ENCODE assay signal across 20 cellular contexts in genomic region chr19:33297401-33298145, GRCh38. TPM values are rescaled to one million over a fixed set of nuclear protein-coding genes. Genes with fewer than 3 reads are reported as not detected.
DNase-seq lines count a peak whose midpoint lies in the region; ATAC-seq, FAIRE-seq and TF ChIP-seq lines count a peak whose summit lies in the region.
"Had no signal": no experiment of that assay in that cellular context is flagged by ENCODE, and none has a peak within 500 bp of the region (broad histone marks: within the 10 kb centered on the region; RNA-seq: fewer than 3 reads in every experiment).

No MANE protein-coding gene starts in this region.

- no peaks in the 10 kb centered on the region for H3K9me3 ChIP-seq in SK-N-SH
- H3K9me3 ChIP-seq: transverse colon had no signal

- peaks cover 0 to 20% of the 10 kb centered on the region in 2 experiments; a peak in 1 of 4 replicates for H3K4me1 ChIP-seq in SK-N-SH (ENCODE audit: control insufficient read depth in 1 of 2, insufficient read depth in 2 of 2, low read depth in 1 of 2, low read length in 1 of 2)

- H3K4me2 ChIP-seq in SK-N-SH, result no peak overlapping the region

- peaks cover 32% of the 10 kb centered on the region for H3K27me3 ChIP-seq in SK-N-SH (ENCODE audit: insufficient read depth)

- no peaks in the 10 kb centered on the region for H3F3A ChIP-seq in SK-N-SH (replicated peaks; ENCODE audit: insufficient read depth)

- in situ Hi-C loops in ACHN (cut with HindIII; ENCODE audit: low pct_ligation_motif_present, low pct_unique_long_range_greater_than_20kb, low sequenced_read_pairs), result no loop called here

- POLR2A ChIA-PET in SK-N-SH (lab: Yijun Ruan, JAX), result interaction anchor here (0.5 kb wide), 1 partner anchor 15 kb away, joined by 4 read pairs; no protein-coding TSS in a partner anchor

- no peak for TF ChIP-seq RAD21 in SK-N-SH (IDR thresholded peaks at IDR 0.05; ENCODE audit: low read length)

- no peaks in the 10 kb centered on the region for H3K9me2 ChIP-seq in SK-N-SH

- no peak overlapping the region for H2AFZ ChIP-seq in SK-N-SH (ENCODE audit: low read depth)

- H3K4me3 ChIP-seq in SK-N-SH (ENCODE audit: low read depth in 2 of 2, low read length in 1 of 2), result no peak overlapping the region
- H3K4me3 ChIP-seq: transverse colon had no signal

- intact Hi-C loops in dendritic cell treated with granulocyte-macrophage colony-stimulating factor and Interleukin-4, amounts not matched to agents 40 ng/mL and 50 ng/mL, for 4 days (cut with micrococcal nuclease), result loop anchor here (5.0 kb wide), 1 partner anchor 35 kb away; no protein-coding TSS in a partner anchor

- no peaks in the 10 kb centered on the region for H4K20me1 ChIP-seq in SK-N-SH (ENCODE audit: insufficient read depth)

- TF ChIP-seq CTCF in SK-N-SH (IDR thresholded peaks at IDR 0.05) (no peak), mesothelial cell of epicardium (IDR thresholded peaks at IDR 0.05; ENCODE audit: unreplicated experiment) (no peak), type B pancreatic cell (conservative IDR thresholded peaks at IDR 0.05) (no peak)

- 65% methylated on average over 3 of the region's 11 CpGs for WGBS in SK-N-SH (ENCODE audit: low lambda C conversion rate)

- no peak for FAIRE-seq in GM19239 (lab: Jason Lieb, UNC)
- FAIRE-seq: A204.1 had no signal

- peaks cover 68% of the 10 kb centered on the region for H3K4me1 Mint-ChIP-seq in dendritic cell treated with granulocyte-macrophage colony-stimulating factor and Interleukin-4, amounts not matched to agents 40 ng/mL and 50 ng/mL, for 4 days (ENCODE audit: low read depth)
- H3K4me1 Mint-ChIP-seq in mesothelial cell of epicardium (peaks cover 58% of the 10 kb centered on the region), type B pancreatic cell (ENCODE audit: unreplicated experiment) (peaks cover 15% of the 10 kb centered on the region)

- no peaks in the 10 kb centered on the region for H3K27me3 Mint-ChIP-seq in dendritic cell treated with granulocyte-macrophage colony-stimulating factor and Interleukin-4, amounts not matched to agents 40 ng/mL and 50 ng/mL, for 4 days
- H3K27me3 Mint-ChIP-seq in mesothelial cell of epicardium (ENCODE audit: low read depth) (peaks cover 25% of the 10 kb centered on the region), type B pancreatic cell (peaks cover 39% of the 10 kb centered on the region)

- DNase-seq in SK-N-SH, result peak; percentile 21
- no peak for DNase-seq in mesothelial cell of epicardium (ENCODE audit: low spot score in 2 of 2, unreplicated experiment in 2 of 2)
- no peak for DNase-seq in type B pancreatic cell (ENCODE audit: extremely low spot score, unreplicated experiment)
- DNase-seq in GM19239 (ENCODE audit: insufficient read length, low spot score), result no peak
- no peak for DNase-seq in ACHN
- DNase-seq: activated naive CD4-positive, alpha-beta T cell; CD4-positive, alpha-beta T cell; DND-41; erythroblast; glutamatergic neuron; midbrain; NCI-H446; occipital lobe; SIG-M5; T-helper 9 cell had no signal

- H3K9me3 Mint-ChIP-seq in dendritic cell treated with granulocyte-macrophage colony-stimulating factor and Interleukin-4, amounts not matched to agents 40 ng/mL and 50 ng/mL, for 4 days, result no peaks in the 10 kb centered on the region
- H3K9me3 Mint-ChIP-seq in mesothelial cell of epicardium (no peaks in the 10 kb centered on the region), type B pancreatic cell (no peaks in the 10 kb centered on the region)
- H3K9me3 Mint-ChIP-seq: CD4-positive, alpha-beta T cell had no signal

- ATAC-seq in SK-N-SH treated with all-trans-retinoic acid at 6 μM for 48 hours (no peak), HG03521 (IDR thresholded peaks at IDR 0.05; ENCODE audit: unreplicated experiment) (no peak)

- no peaks in the 10 kb centered on the region for H3K79me2 ChIP-seq in SK-N-SH (ENCODE audit: insufficient read depth)

- H3K4me3 Mint-ChIP-seq in dendritic cell treated with granulocyte-macrophage colony-stimulating factor and Interleukin-4, amounts not matched to agents 40 ng/mL and 50 ng/mL, for 4 days, result no peak overlapping the region
- H3K4me3 Mint-ChIP-seq in mesothelial cell of epicardium, result no peak overlapping the region
- H3K4me3 Mint-ChIP-seq in type B pancreatic cell, result peak overlapping the region; percentile 55
- H3K4me3 Mint-ChIP-seq: CD4-positive, alpha-beta T cell had no signal

- CTCF ChIA-PET in SK-N-SH (lab: Yijun Ruan, JAX), result interaction anchor here (1.2 to 1.8 kb wide), 3 partner anchors 55 to 799 kb away, joined by 3 to 6 read pairs (median 5); no protein-coding TSS in a partner anchor

- no peak for TF ChIP-seq EP300 in SK-N-SH (IDR thresholded peaks at IDR 0.05; ENCODE audit: borderline replicate concordance in 1 of 2, low read depth in 1 of 2, low read length in 1 of 2)

- peaks cover 33% of the 10 kb centered on the region for H3K36me3 Mint-ChIP-seq in dendritic cell treated with granulocyte-macrophage colony-stimulating factor and Interleukin-4, amounts not matched to agents 40 ng/mL and 50 ng/mL, for 4 days (ENCODE audit: low read depth)
- no peaks in the 10 kb centered on the region for H3K36me3 Mint-ChIP-seq in mesothelial cell of epicardium
- H3K36me3 Mint-ChIP-seq in type B pancreatic cell, result no peaks in the 10 kb centered on the region

- H3K27ac ChIP-seq in SK-N-SH (ENCODE audit: low read depth in 2 of 2, low read length in 1 of 2), result no peak overlapping the region
- H3K27ac ChIP-seq: transverse colon had no signal

- H3K36me3 ChIP-seq in SK-N-SH (replicated peaks in 1 of 2; ENCODE audit: control insufficient read depth in 1 of 2, insufficient read depth in 2 of 2, low read length in 1 of 2), result no peaks in the 10 kb centered on the region
- H3K36me3 ChIP-seq: transverse colon had no signal

- H3K9ac ChIP-seq in SK-N-SH, result no peak overlapping the region

- peak overlapping the region; percentile 93 for H3K27ac Mint-ChIP-seq in dendritic cell treated with granulocyte-macrophage colony-stimulating factor and Interleukin-4, amounts not matched to agents 40 ng/mL and 50 ng/mL, for 4 days
- H3K27ac Mint-ChIP-seq in mesothelial cell of epicardium (peak overlapping the region; percentile 47), type B pancreatic cell (peak overlapping the region; percentile 81)
- H3K27ac Mint-ChIP-seq: CD4-positive, alpha-beta T cell had no signal

TF ChIP-seq in SK-N-SH, 30 proteins besides CTCF, POLR2A, EP300 and RAD21 (continues in another document):
- TF ChIP-seq RXRA (IDR thresholded peaks at IDR 0.05; ENCODE audit: borderline replicate concordance, low read depth) (no peak), JUND (IDR thresholded peaks at IDR 0.05) (no peak), NRF1 (IDR thresholded peaks at IDR 0.05; ENCODE audit: low read depth, low read length) (no peak), CHD2 (IDR thresholded peaks at IDR 0.05; ENCODE audit: low read length, partially characterized antibody) (no peak), GABPA (IDR thresholded peaks at IDR 0.05; ENCODE audit: low read depth) (no peak), SMC3 (IDR thresholded peaks at IDR 0.05; ENCODE audit: low read depth, low read length) (no peak)
- TF ChIP-seq, protein P1, sequence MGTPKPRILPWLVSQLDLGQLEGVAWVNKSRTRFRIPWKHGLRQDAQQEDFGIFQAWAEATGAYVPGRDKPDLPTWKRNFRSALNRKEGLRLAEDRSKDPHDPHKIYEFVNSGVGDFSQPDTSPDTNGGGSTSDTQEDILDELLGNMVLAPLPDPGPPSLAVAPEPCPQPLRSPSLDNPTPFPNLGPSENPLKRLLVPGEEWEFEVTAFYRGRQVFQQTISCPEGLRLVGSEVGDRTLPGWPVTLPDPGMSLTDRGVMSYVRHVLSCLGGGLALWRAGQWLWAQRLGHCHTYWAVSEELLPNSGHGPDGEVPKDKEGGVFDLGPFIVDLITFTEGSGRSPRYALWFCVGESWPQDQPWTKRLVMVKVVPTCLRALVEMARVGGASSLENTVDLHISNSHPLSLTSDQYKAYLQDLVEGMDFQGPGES (IDR thresholded peaks at IDR 0.05; ENCODE audit: low read depth, low read length), result no peak

TF ChIP-seq in SK-N-SH treated with all-trans-retinoic acid at 6 μM for 48 hours, 23 proteins besides CTCF, POLR2A, EP300 and RAD21 (continues in another document):
- TF ChIP-seq ZNF565 (CRISPR knock-in tag; conservative IDR thresholded peaks at IDR 0.05; ENCODE audit: low read depth) (no peak), ARNTL (CRISPR knock-in tag; IDR thresholded peaks at IDR 0.05; ENCODE audit: borderline replicate concordance, low read depth) (no peak), ZC3H10 (CRISPR knock-in tag; IDR thresholded peaks at IDR 0.05) (no peak), RARB (CRISPR knock-in tag; IDR thresholded peaks at IDR 0.05) (no peak), ESRRG (CRISPR knock-in tag; IDR thresholded peaks at IDR 0.05) (no peak), CSDC2 (CRISPR knock-in tag; IDR thresholded peaks at IDR 0.05) (no peak)
- TF ChIP-seq, protein P2, sequence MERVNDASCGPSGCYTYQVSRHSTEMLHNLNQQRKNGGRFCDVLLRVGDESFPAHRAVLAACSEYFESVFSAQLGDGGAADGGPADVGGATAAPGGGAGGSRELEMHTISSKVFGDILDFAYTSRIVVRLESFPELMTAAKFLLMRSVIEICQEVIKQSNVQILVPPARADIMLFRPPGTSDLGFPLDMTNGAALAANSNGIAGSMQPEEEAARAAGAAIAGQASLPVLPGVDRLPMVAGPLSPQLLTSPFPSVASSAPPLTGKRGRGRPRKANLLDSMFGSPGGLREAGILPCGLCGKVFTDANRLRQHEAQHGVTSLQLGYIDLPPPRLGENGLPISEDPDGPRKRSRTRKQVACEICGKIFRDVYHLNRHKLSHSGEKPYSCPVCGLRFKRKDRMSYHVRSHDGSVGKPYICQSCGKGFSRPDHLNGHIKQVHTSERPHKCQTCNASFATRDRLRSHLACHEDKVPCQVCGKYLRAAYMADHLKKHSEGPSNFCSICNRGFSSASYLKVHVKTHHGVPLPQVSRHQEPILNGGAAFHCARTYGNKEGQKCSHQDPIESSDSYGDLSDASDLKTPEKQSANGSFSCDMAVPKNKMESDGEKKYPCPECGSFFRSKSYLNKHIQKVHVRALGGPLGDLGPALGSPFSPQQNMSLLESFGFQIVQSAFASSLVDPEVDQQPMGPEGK (CRISPR knock-in tag; IDR thresholded peaks at IDR 0.05; ENCODE audit: borderline replicate concordance), result no peak

RNA-seq across cellular contexts. Expression of gene CEBPA, which starts 4.8 kb away (rescaled TPM):
- 0.06 and 0.15 TPM in 2 replicates for polyA plus RNA-seq in SK-N-SH (2012; rRNA removed)
- polyA plus RNA-seq in SK-N-SH (2012; cell fraction: cytosol; rRNA removed), result 0.08 and 0.12 TPM in 2 replicates
- 0.04 and 0.10 TPM in 2 replicates for polyA plus RNA-seq in SK-N-SH (2012; cell fraction: nucleus; rRNA removed)
- 8.5 to 10.1 TPM (median 9.4 TPM) in 3 replicates for total RNA-seq in mesothelial cell of epicardium
- 24.4 and 50.4 TPM in 2 replicates for total RNA-seq in type B pancreatic cell (ENCODE audit: low replicate concordance)
